ENCODE assay signal across 1 cellular context in genomic region chr17:72928454-72929136, GRCh38.
TF ChIP-seq lines count a peak whose summit lies in the region.

No MANE protein-coding gene starts in this region.

TF ChIP-seq in HepG2, 621 proteins besides CTCF, POLR2A, EP300 and RAD21 (continued from another document and continues in another):
- no peak for TF ChIP-seq MYPOP (CRISPR knock-in tag; IDR thresholded peaks at IDR 0.05)
- TF ChIP-seq ZGPAT (CRISPR knock-in tag; IDR thresholded peaks at IDR 0.05), result peak; percentile 67; the same call in 1 of the 2 replicates
- TF ChIP-seq KDM5B (CRISPR knock-in tag; IDR thresholded peaks at IDR 0.05; ENCODE audit: borderline replicate concordance), result no peak; the same call in 1 of the 2 replicates
- no peak for TF ChIP-seq CENPT (CRISPR knock-in tag; IDR thresholded peaks at IDR 0.05; ENCODE audit: low read depth)
- TF ChIP-seq ZSCAN30 (CRISPR knock-in tag; IDR thresholded peaks at IDR 0.05), result no peak
- peak; percentile 34; the same call in 1 of the 2 replicates for TF ChIP-seq BORCS8-MEF2B (CRISPR knock-in tag; IDR thresholded peaks at IDR 0.05)
- TF ChIP-seq TIGD3 (CRISPR knock-in tag; IDR thresholded peaks at IDR 0.05; ENCODE audit: borderline replicate concordance), result no peak
- 0 out of 2 replicates have a peak, but pooled peaks have one; percentile 29 for TF ChIP-seq ZNF264 (CRISPR knock-in tag; IDR thresholded peaks at IDR 0.05)
- no peak for TF ChIP-seq ZNF670 (CRISPR knock-in tag; IDR thresholded peaks at IDR 0.05; ENCODE audit: borderline replicate concordance)
- no peak for TF ChIP-seq ZNF782 (CRISPR knock-in tag; IDR thresholded peaks at IDR 0.05; ENCODE audit: borderline replicate concordance)
- TF ChIP-seq RARA (CRISPR knock-in tag; IDR thresholded peaks at IDR 0.05), result peak; percentile 46; the same call in 1 of the 2 replicates
- no peak for TF ChIP-seq ARHGAP35 (CRISPR knock-in tag; IDR thresholded peaks at IDR 0.05; ENCODE audit: borderline replicate concordance)
- peak; percentile 81 for TF ChIP-seq TEAD3 (CRISPR knock-in tag; optimal IDR thresholded peaks at IDR 0.05; ENCODE audit: borderline replicate concordance)
- no peak for TF ChIP-seq MEIS2 (CRISPR knock-in tag; IDR thresholded peaks at IDR 0.05)
- no peak; the same call in 1 of the 2 replicates for TF ChIP-seq TFAP4 (IDR thresholded peaks at IDR 0.05; ENCODE audit: borderline replicate concordance, low read depth)
- TF ChIP-seq ZBTB37 (CRISPR knock-in tag; IDR thresholded peaks at IDR 0.05), result no peak
- TF ChIP-seq ZNF790 (CRISPR knock-in tag; IDR thresholded peaks at IDR 0.05; ENCODE audit: borderline replicate concordance), result no peak
- no peak for TF ChIP-seq PBX2 (CRISPR knock-in tag; IDR thresholded peaks at IDR 0.05)
- TF ChIP-seq SNAPC5 (CRISPR knock-in tag; IDR thresholded peaks at IDR 0.05; ENCODE audit: borderline replicate concordance), result no peak
- TF ChIP-seq MTERF4 (CRISPR knock-in tag; IDR thresholded peaks at IDR 0.05), result no peak
- no peak for TF ChIP-seq GPN1 (CRISPR knock-in tag; IDR thresholded peaks at IDR 0.05; ENCODE audit: borderline replicate concordance)
- TF ChIP-seq FOXO4 (CRISPR knock-in tag; conservative IDR thresholded peaks at IDR 0.05), result no peak
- TF ChIP-seq ZNF12 (CRISPR knock-in tag; IDR thresholded peaks at IDR 0.05), result peak; percentile 63; the same call in 1 of the 2 replicates
- TF ChIP-seq SRF (IDR thresholded peaks at IDR 0.05; ENCODE audit: low read depth, low read length), result no peak
- TF ChIP-seq SMYD3 (CRISPR knock-in tag; IDR thresholded peaks at IDR 0.05), result no peak
- no peak for TF ChIP-seq ZFP62 (CRISPR knock-in tag; IDR thresholded peaks at IDR 0.05)
- TF ChIP-seq ZKSCAN1 (IDR thresholded peaks at IDR 0.05; ENCODE audit: low read length), result no peak
- no peak for TF ChIP-seq BRCA1 (CRISPR knock-in tag; IDR thresholded peaks at IDR 0.05)
- no peak for TF ChIP-seq ZNF549 (CRISPR knock-in tag; IDR thresholded peaks at IDR 0.05)
- no peak for TF ChIP-seq PCBP2 (optimal IDR thresholded peaks at IDR 0.05; ENCODE audit: low read depth, low read length, poor library complexity, severe bottlenecking)
- TF ChIP-seq ZMAT5 (CRISPR knock-in tag; IDR thresholded peaks at IDR 0.05; ENCODE audit: borderline replicate concordance, low read depth), result no peak
- no peak for TF ChIP-seq ZNF597 (CRISPR knock-in tag; IDR thresholded peaks at IDR 0.05)
- TF ChIP-seq RFX3 (CRISPR knock-in tag; IDR thresholded peaks at IDR 0.05), result no peak
- TF ChIP-seq ZNF740 (CRISPR knock-in tag; IDR thresholded peaks at IDR 0.05), result no peak
- TF ChIP-seq CREM (IDR thresholded peaks at IDR 0.05), result no peak
- TF ChIP-seq CREM (CRISPR knock-in tag; IDR thresholded peaks at IDR 0.05), result no peak
- peak; percentile 75 for TF ChIP-seq FOXA3 (CRISPR knock-in tag; IDR thresholded peaks at IDR 0.05)
- TF ChIP-seq ZMYM3 (CRISPR knock-in tag; IDR thresholded peaks at IDR 0.05), result peak; percentile 70; the same call in 1 of the 2 replicates
- 0 out of 2 replicates have a peak, but pooled peaks have one; percentile 71 for TF ChIP-seq THAP7 (CRISPR knock-in tag; IDR thresholded peaks at IDR 0.05)
- no peak for TF ChIP-seq U2AF2 (IDR thresholded peaks at IDR 0.05; ENCODE audit: low read depth, low read length)
- no peak for TF ChIP-seq ZNF652 (CRISPR knock-in tag; IDR thresholded peaks at IDR 0.05; ENCODE audit: borderline replicate concordance, low read depth)
- TF ChIP-seq SMAD3 (CRISPR knock-in tag; IDR thresholded peaks at IDR 0.05), result peak; percentile 63; the same call in 1 of the 2 replicates
- TF ChIP-seq MED1 (CRISPR knock-in tag; IDR thresholded peaks at IDR 0.05), result 0 out of 2 replicates have a peak, but pooled peaks have one; percentile 22
- TF ChIP-seq SMAD1 (CRISPR knock-in tag; IDR thresholded peaks at IDR 0.05; ENCODE audit: borderline replicate concordance, low read depth), result no peak
- TF ChIP-seq ZNF3 (CRISPR knock-in tag; IDR thresholded peaks at IDR 0.05), result peak; percentile 94
- TF ChIP-seq SYNCRIP (IDR thresholded peaks at IDR 0.05; ENCODE audit: insufficient read depth, low read depth, low read length), result no peak
- no peak for TF ChIP-seq RFXAP (CRISPR knock-in tag; IDR thresholded peaks at IDR 0.05; ENCODE audit: borderline replicate concordance)
- TF ChIP-seq IRX3 (CRISPR knock-in tag; IDR thresholded peaks at IDR 0.05; ENCODE audit: borderline replicate concordance, low read depth), result no peak
- TF ChIP-seq ZNF816 (CRISPR knock-in tag; IDR thresholded peaks at IDR 0.05; ENCODE audit: borderline replicate concordance), result no peak
- no peak for TF ChIP-seq E2F1 (CRISPR knock-in tag; IDR thresholded peaks at IDR 0.05)
- no peak for TF ChIP-seq NAIF1 (CRISPR knock-in tag; IDR thresholded peaks at IDR 0.05; ENCODE audit: borderline replicate concordance)
- no peak for TF ChIP-seq ZFAT (CRISPR knock-in tag; conservative IDR thresholded peaks at IDR 0.05)
- TF ChIP-seq ZNF780A (CRISPR knock-in tag; IDR thresholded peaks at IDR 0.05), result no peak
